ENCODE assay signal across 1 cellular context in genomic region chr2:201072201-201072530, GRCh38.
TF ChIP-seq lines count a peak whose summit lies in the region.

No MANE protein-coding gene starts in this region.

TF ChIP-seq in GM12891, 5 proteins besides CTCF, POLR2A, EP300 and RAD21:
- TF ChIP-seq TAF1 (IDR thresholded peaks at IDR 0.05; ENCODE audit: low read depth, low read length) (no peak), POLR2AphosphoS5 (IDR thresholded peaks at IDR 0.05; ENCODE audit: low read depth, low read length) (no peak), POU2F2 (IDR thresholded peaks at IDR 0.05; ENCODE audit: low read depth, low read length) (no peak), SPI1 (IDR thresholded peaks at IDR 0.05; ENCODE audit: low read depth, low read length) (no peak), PAX5 (IDR thresholded peaks at IDR 0.05; ENCODE audit: insufficient read depth, low read length, severe bottlenecking) (no peak)
